ENCODE assay signal across 8 cellular contexts in the genomic region with DNA sequence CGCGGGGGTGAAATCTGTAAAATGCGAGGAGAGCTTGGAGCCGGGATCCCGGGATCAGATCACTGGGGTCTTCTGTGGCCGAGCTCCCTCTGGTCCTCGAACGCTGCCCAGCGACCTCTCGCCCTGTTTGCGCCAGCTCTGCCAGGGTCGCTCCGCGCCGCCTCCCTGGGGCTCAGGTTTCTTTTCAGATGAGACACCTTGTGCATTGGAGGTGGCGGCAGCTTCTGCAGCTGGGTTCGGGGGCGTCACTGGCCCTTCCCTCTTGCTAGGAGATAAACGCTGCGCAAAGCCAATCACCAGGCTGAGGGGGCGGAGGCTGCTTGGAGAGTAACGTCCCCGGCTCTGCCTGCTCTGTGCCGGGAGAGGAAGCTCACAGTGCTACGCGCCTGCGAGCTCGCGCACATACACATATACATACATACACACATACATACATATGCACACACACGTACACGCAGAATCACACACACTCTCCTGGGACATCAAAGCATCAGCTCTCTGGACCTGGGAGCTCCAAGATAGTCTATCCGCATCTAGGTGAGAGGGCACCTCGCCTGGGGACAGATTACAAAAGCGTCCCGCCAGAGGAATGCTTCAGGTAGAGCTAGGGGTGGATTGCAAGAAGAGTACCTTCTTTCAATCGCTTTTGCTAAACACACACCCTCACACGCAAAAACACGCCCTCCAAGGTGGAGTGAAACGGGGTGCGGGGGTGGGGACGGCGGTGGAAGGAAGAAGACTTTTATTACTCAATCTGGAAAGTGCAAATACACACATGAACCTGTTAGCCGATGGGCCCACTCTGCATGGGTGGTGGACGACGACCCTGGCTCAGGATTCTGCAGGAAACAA. TPM values are rescaled to one million over a fixed set of nuclear protein-coding genes. Genes with fewer than 3 reads are reported as not detected.
DNase-seq lines count a peak whose midpoint lies in the region; ATAC-seq, FAIRE-seq and TF ChIP-seq lines count a peak whose summit lies in the region.

A gene with protein sequence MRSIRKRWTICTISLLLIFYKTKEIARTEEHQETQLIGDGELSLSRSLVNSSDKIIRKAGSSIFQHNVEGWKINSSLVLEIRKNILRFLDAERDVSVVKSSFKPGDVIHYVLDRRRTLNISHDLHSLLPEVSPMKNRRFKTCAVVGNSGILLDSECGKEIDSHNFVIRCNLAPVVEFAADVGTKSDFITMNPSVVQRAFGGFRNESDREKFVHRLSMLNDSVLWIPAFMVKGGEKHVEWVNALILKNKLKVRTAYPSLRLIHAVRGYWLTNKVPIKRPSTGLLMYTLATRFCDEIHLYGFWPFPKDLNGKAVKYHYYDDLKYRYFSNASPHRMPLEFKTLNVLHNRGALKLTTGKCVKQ (minus strand): TSS at position 247 of the 852 bp plus-strand sequence. CDS start 327 bp downstream, outside the sequence.

- peak; percentile 75 for ATAC-seq in HG02588 (IDR thresholded peaks at IDR 0.05; ENCODE audit: unreplicated experiment)

- H3K4me1 Mint-ChIP-seq in astrocyte (ENCODE audit: low read depth, unreplicated experiment), result peaks cover 10% of the 10 kb centered on the region

- TF ChIP-seq CTCF in astrocyte (IDR thresholded peaks at IDR 0.05; ENCODE audit: insufficient read depth, low read depth, low read length) (no peak), sigmoid colon (IDR thresholded peaks at IDR 0.05) (no peak)

- peaks cover 3% of the 10 kb centered on the region for H3K27me3 ChIP-seq in astrocyte (ENCODE audit: insufficient read depth, low read length)
- peaks cover 0 to 55% (median 15%) of the 10 kb centered on the region in 3 donors for H3K27me3 ChIP-seq in sigmoid colon

- peak; percentile 20 to 43 for TF ChIP-seq POLR2A in sigmoid colon (IDR thresholded peaks at IDR 0.05)

- WGBS in sigmoid colon, 2 donors, result 1 to 5% methylated on average over 45 of the region's 45 CpGs

- peak within 1 kb of the TSS; percentile 100 for H3K4me2 ChIP-seq in astrocyte (ENCODE audit: low read length)

- peak within 1 kb of the TSS; percentile 85 for H3K4me3 Mint-ChIP-seq in astrocyte (ENCODE audit: unreplicated experiment)

- intact Hi-C loops in T-helper 2 cell treated with Interferon-gamma antibody and Interleukin-4, amounts not matched to agents 100 ng/mL and 5 ng/mL, for 36 hours (cut with micrococcal nuclease), result loop anchor here (1.0 to 10.0 kb wide), 6 partner anchors 144 to 1322 kb away; a partner anchor contains a TSS
- intact Hi-C loops in sigmoid colon (cut with DNase I), result no loop called here

- H3K36me3 ChIP-seq in astrocyte (ENCODE audit: insufficient read depth, low read length) (no peaks in the 10 kb centered on the region), sigmoid colon (no peaks in the 10 kb centered on the region)

- no peaks in the 10 kb centered on the region for H3K79me2 ChIP-seq in astrocyte (ENCODE audit: insufficient read depth, low read length)

- no peaks in the 10 kb centered on the region for H4K20me1 ChIP-seq in astrocyte (ENCODE audit: insufficient read depth, low read length)

- H3K9me3 ChIP-seq in astrocyte (ENCODE audit: insufficient read depth, low read depth, low read length) (no peaks in the 10 kb centered on the region), sigmoid colon (no peaks in the 10 kb centered on the region)

- no peak for TF ChIP-seq EP300 in sigmoid colon (IDR thresholded peaks at IDR 0.05)

- H3K27ac Mint-ChIP-seq in astrocyte (ENCODE audit: unreplicated experiment), result no peak within 1 kb of the TSS

- peak within 1 kb of the TSS; percentile 68 for H3K9ac ChIP-seq in astrocyte (ENCODE audit: low read length)

- H3K4me3 ChIP-seq in GM08714 (ENCODE audit: low read length), result peak within 1 kb of the TSS; percentile 93
- H3K4me3 ChIP-seq in astrocyte (ENCODE audit: insufficient read depth, low read depth, low read length), result peak within 1 kb of the TSS; percentile 85
- H3K4me3 ChIP-seq in iPS-11a (ENCODE audit: low read depth, low read length), result peak within 1 kb of the TSS; percentile 49
- peak within 1 kb of the TSS; percentile 3 to 50 (median 42) for H3K4me3 ChIP-seq in sigmoid colon

- peaks cover 46% of the 10 kb centered on the region for H3K27me3 Mint-ChIP-seq in astrocyte (ENCODE audit: low read depth, unreplicated experiment)

- H3K27ac ChIP-seq in astrocyte (ENCODE audit: low read depth, low read length) (no peak within 1 kb of the TSS), sigmoid colon (peak within 1 kb of the TSS in 3 of 4 donors; percentile 26 to 74 (median 70))

- FAIRE-seq in astrocyte (lab: Jason Lieb, UNC), result no peak

- H2AFZ ChIP-seq in astrocyte (ENCODE audit: low read depth, low read length), result peak within 1 kb of the TSS; percentile 92

- H3K9me3 Mint-ChIP-seq in astrocyte (ENCODE audit: unreplicated experiment), result no peaks in the 10 kb centered on the region

- peaks cover 12% of the 10 kb centered on the region for H3K4me1 ChIP-seq in astrocyte (ENCODE audit: insufficient read depth, low read length)
- H3K4me1 ChIP-seq in sigmoid colon, result peaks cover 0 to 22% (median 14%) of the 10 kb centered on the region in 4 donors

- H3K36me3 Mint-ChIP-seq in astrocyte (ENCODE audit: low read depth, unreplicated experiment), result no peaks in the 10 kb centered on the region

- peak; percentile 25 for DNase-seq in NCI-H1105 treated with DMSO at 0.1 percent for 48 hours (lab: John Stamatoyannopoulos, UW)
- DNase-seq in astrocyte (ENCODE audit: low read depth), result peak; percentile 73
- DNase-seq in sigmoid colon, result peak; percentile 83
- no peak for DNase-seq in dedifferentiated amniotic fluid mesenchymal stem cell (ENCODE audit: extremely low spot score)

RNA-seq across cellular contexts. Expression of the gene that starts here (rescaled TPM):
- 73.8 and 77.2 TPM in 2 replicates for total RNA-seq in T-helper 2 cell treated with Interferon-gamma antibody and Interleukin-4, amounts not matched to agents 100 ng/mL and 5 ng/mL, for 36 hours
- total RNA-seq in astrocyte, result 0.59 and 0.82 TPM in 2 replicates
- total RNA-seq in sigmoid colon, result 1 to 10 TPM; 1.4 to 8.3 (median 2.6) TPM
- polyA plus RNA-seq in sigmoid colon, result 1 to 10 TPM in 2 of 3 donors, under 1 TPM in 1; 0.60 to 4.1 (median 3.0) TPM

Comparison
In these comparisons a context has a peak if more than half of its experiments do, and no peak if none do; other contexts are left out.
1. Peak in DNase-seq, H3K4me3 ChIP-seq, H3K9ac ChIP-seq and H3K4me2 ChIP-seq in astrocyte; RNA of the gene not detected or under 1 TPM.
2. H3K4me3 ChIP-seq: peak in every context shown above with its lines; median percentile 93 in GM08714; 85 in astrocyte; 49 in iPS-11a; 42 in sigmoid colon.